ENCODE assay signal across 13 cellular contexts in genomic region chr14:89339579-89339978, GRCh38.
DNase-seq lines count a peak whose midpoint lies in the region; ATAC-seq and TF ChIP-seq lines count a peak whose summit lies in the region.
"Had no signal": no experiment of that assay in that cellular context is flagged by ENCODE, and none has a peak within 500 bp of the region (broad histone marks: within the 10 kb centered on the region; RNA-seq: fewer than 3 reads in every experiment).

No MANE protein-coding gene starts in this region.

- H3K4me1 Mint-ChIP-seq in dendritic cell treated with granulocyte-macrophage colony-stimulating factor and Interleukin-4, amounts not matched to agents 40 ng/mL and 50 ng/mL, for 4 days (ENCODE audit: low read depth) = peaks cover 58% of the 10 kb centered on the region

- TF ChIP-seq CTCF in heart left ventricle (IDR thresholded peaks at IDR 0.05) (no peak), upper lobe of left lung (IDR thresholded peaks at IDR 0.05) (no peak), lower leg skin (IDR thresholded peaks at IDR 0.05) (no peak)

- H3K27me3 ChIP-seq in heart left ventricle (no peaks in the 10 kb centered on the region), upper lobe of left lung (no peaks in the 10 kb centered on the region)

- H3K4me1 ChIP-seq in heart left ventricle (peaks cover 0 to 62% (median 39%) of the 10 kb centered on the region in 12 donors), mesodermal cell (ENCODE audit: control insufficient read depth, insufficient read depth, low read length, poor library complexity, severe bottlenecking) (peaks cover 43% of the 10 kb centered on the region), upper lobe of left lung (peaks cover 19 to 34% (median 24%) of the 10 kb centered on the region in 4 donors)

- intact Hi-C loops in heart left ventricle (cut with DNase I) (no loop called here), left cardiac atrium (cut with DNase I) (no loop called here), lower leg skin (cut with DNase I; ENCODE audit: low total_unique reads) (no loop called here)
- intact Hi-C loops in dendritic cell treated with granulocyte-macrophage colony-stimulating factor and Interleukin-4, amounts not matched to agents 40 ng/mL and 50 ng/mL, for 4 days (cut with micrococcal nuclease) = no loop called here

- H3K36me3 ChIP-seq in heart left ventricle (no peaks in the 10 kb centered on the region), mesodermal cell (ENCODE audit: control insufficient read depth, insufficient read depth, low read length) (no peaks in the 10 kb centered on the region), upper lobe of left lung (no peaks in the 10 kb centered on the region)
- H3K36me3 ChIP-seq: HAP-1 had no signal

- H3K4me3 ChIP-seq in heart left ventricle (no peak overlapping the region), mesodermal cell (ENCODE audit: extremely low read depth, insufficient read depth, low read length, poor library complexity, severe bottlenecking) (no peak overlapping the region), upper lobe of left lung (no peak overlapping the region), lower leg skin (ENCODE audit: low read depth, poor library complexity, severe bottlenecking) (no peak overlapping the region)
- H3K4me3 ChIP-seq: HAP-1 had no signal

- peaks cover 53% of the 10 kb centered on the region for H3K36me3 Mint-ChIP-seq in dendritic cell treated with granulocyte-macrophage colony-stimulating factor and Interleukin-4, amounts not matched to agents 40 ng/mL and 50 ng/mL, for 4 days (ENCODE audit: low read depth)

- no peaks in the 10 kb centered on the region for H3K27me3 Mint-ChIP-seq in dendritic cell treated with granulocyte-macrophage colony-stimulating factor and Interleukin-4, amounts not matched to agents 40 ng/mL and 50 ng/mL, for 4 days

- H3K27ac ChIP-seq in heart left ventricle = peak overlapping the region; percentile 31 to 71 (median 51)
- H3K27ac ChIP-seq in mesodermal cell (ENCODE audit: low read depth, low read length, severe bottlenecking) = peak overlapping the region; percentile 65
- H3K27ac ChIP-seq in upper lobe of left lung = peak overlapping the region in 3 of 4 donors; percentile 41 to 64 (median 61)

- TF ChIP-seq EP300 in upper lobe of left lung (IDR thresholded peaks at IDR 0.05) = no peak

- DNase-seq in heart left ventricle (no peak), left cardiac atrium (no peak), upper lobe of left lung (peak in 1 of 2 donors; percentile 35), DMS 273 (lab: John Stamatoyannopoulos, UW; ENCODE audit: unreplicated experiment) (no peak), NCI-H226 (no peak), lower leg skin (ENCODE audit: low spot score in 2 of 2) (no peak)
- DNase-seq: activated CD4-positive, alpha-beta T cell treated with anti-CD3 and anti-CD28 coated beads for 1 hour; activated naive CD4-positive, alpha-beta T cell treated with Interleukin-2 at 50 U/mL for 16 hours; effector memory CD4-positive, alpha-beta T cell; NCI-H526 had no signal

- TF ChIP-seq POLR2A in heart left ventricle (IDR thresholded peaks at IDR 0.05) (no peak), upper lobe of left lung (IDR thresholded peaks at IDR 0.05) (no peak), lower leg skin (IDR thresholded peaks at IDR 0.05) (no peak)

- H3K9me3 Mint-ChIP-seq in dendritic cell treated with granulocyte-macrophage colony-stimulating factor and Interleukin-4, amounts not matched to agents 40 ng/mL and 50 ng/mL, for 4 days = no peaks in the 10 kb centered on the region

- WGBS in heart left ventricle, 4 donors = 64 to 74% (median 69%) methylated on average over 9 of the region's 9 CpGs
- 78 to 89% methylated on average over 5 of the region's 9 CpGs for WGBS in mesodermal cell (ENCODE audit: insufficient coverage in 2 of 2), 2 experiments
- 73 to 87% methylated on average over 9 of the region's 9 CpGs for WGBS in upper lobe of left lung, 2 donors
- WGBS in lower leg skin, 2 donors = 63 to 64% methylated on average over 9 of the region's 9 CpGs

- peak overlapping the region; percentile 47 for H3K27ac Mint-ChIP-seq in dendritic cell treated with granulocyte-macrophage colony-stimulating factor and Interleukin-4, amounts not matched to agents 40 ng/mL and 50 ng/mL, for 4 days

- H3K9me3 ChIP-seq in heart left ventricle = no peaks in the 10 kb centered on the region
- H3K9me3 ChIP-seq in mesodermal cell (ENCODE audit: control insufficient read depth, low read length) = no peaks in the 10 kb centered on the region
- no peaks in the 10 kb centered on the region for H3K9me3 ChIP-seq in upper lobe of left lung
- H3K9me3 ChIP-seq: HAP-1 had no signal

- ATAC-seq in heart left ventricle = peak in 1 of 4 donors; percentile 31
- ATAC-seq in left cardiac atrium = no peak
- ATAC-seq in upper lobe of left lung (ENCODE audit: low FRiP score in 2 of 2) = no peak

- H3K4me3 Mint-ChIP-seq in dendritic cell treated with granulocyte-macrophage colony-stimulating factor and Interleukin-4, amounts not matched to agents 40 ng/mL and 50 ng/mL, for 4 days = no peak overlapping the region
